Comparison of ENCODE assay signal across 1 cellular context in genomic region chr15:52678036-52678467, GRCh38.
TF ChIP-seq lines count a peak whose summit lies in the region.

No MANE protein-coding gene starts in this region.

TF ChIP-seq in GM12878, 131 proteins besides CTCF, POLR2A, EP300 and RAD21 (continued from another document):
- TF ChIP-seq, protein P1, sequence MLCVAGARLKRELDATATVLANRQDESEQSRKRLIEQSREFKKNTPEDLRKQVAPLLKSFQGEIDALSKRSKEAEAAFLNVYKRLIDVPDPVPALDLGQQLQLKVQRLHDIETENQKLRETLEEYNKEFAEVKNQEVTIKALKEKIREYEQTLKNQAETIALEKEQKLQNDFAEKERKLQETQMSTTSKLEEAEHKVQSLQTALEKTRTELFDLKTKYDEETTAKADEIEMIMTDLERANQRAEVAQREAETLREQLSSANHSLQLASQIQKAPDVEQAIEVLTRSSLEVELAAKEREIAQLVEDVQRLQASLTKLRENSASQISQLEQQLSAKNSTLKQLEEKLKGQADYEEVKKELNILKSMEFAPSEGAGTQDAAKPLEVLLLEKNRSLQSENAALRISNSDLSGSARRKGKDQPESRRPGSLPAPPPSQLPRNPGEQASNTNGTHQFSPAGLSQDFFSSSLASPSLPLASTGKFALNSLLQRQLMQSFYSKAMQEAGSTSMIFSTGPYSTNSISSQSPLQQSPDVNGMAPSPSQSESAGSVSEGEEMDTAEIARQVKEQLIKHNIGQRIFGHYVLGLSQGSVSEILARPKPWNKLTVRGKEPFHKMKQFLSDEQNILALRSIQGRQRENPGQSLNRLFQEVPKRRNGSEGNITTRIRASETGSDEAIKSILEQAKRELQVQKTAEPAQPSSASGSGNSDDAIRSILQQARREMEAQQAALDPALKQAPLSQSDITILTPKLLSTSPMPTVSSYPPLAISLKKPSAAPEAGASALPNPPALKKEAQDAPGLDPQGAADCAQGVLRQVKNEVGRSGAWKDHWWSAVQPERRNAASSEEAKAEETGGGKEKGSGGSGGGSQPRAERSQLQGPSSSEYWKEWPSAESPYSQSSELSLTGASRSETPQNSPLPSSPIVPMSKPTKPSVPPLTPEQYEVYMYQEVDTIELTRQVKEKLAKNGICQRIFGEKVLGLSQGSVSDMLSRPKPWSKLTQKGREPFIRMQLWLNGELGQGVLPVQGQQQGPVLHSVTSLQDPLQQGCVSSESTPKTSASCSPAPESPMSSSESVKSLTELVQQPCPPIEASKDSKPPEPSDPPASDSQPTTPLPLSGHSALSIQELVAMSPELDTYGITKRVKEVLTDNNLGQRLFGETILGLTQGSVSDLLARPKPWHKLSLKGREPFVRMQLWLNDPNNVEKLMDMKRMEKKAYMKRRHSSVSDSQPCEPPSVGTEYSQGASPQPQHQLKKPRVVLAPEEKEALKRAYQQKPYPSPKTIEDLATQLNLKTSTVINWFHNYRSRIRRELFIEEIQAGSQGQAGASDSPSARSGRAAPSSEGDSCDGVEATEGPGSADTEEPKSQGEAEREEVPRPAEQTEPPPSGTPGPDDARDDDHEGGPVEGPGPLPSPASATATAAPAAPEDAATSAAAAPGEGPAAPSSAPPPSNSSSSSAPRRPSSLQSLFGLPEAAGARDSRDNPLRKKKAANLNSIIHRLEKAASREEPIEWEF (IDR thresholded peaks at IDR 0.05; ENCODE audit: insufficient replicate concordance, low read depth, low read length) = no peak
